ENCODE assay signal across 8 cellular contexts in the genomic region with DNA sequence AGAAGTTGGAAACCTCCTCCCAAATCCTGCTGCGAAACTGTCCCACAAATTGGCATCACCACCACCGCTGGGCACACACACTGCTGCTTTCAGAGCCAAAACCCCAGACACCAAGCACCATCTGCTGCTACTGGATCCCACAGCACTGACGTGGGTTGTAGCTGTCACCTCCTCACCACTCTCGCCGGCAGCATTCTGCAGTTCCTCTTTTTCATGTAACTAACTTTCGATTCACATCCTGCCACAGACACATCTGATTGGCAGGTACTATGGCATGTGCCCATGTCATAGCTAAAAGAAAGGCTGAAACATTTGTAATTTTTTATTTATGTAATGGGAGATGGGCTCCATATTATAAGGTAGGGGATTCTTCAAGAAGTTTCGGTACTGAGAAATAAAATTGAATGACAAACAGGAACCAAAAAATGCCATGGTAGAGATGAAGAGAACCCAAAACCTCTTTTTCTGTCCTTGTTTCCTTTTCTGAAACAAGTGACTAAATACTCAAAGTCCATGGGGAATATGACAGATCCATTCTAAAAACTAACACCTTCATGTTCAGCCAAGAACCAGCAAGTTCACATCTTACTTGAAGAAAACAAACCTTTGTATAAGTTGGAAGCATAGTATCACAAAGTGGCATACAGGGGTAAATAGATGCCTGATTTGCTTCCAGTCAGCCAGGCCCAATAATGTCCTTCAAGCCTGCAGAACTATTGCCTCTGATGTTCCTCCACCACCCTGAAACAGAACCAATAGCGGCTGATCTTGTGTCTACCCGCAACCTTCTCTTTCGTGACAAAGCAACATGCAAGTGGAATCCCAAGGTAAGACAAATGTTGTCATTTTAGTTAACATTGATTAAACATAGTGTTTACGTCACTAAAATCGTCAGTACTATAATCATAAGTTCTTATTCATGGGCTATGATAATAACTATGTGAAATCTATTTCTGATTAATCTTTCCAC. TPM values are rescaled to one million over a fixed set of nuclear protein-coding genes. Genes with fewer than 3 reads are reported as not detected.
DNase-seq lines count a peak whose midpoint lies in the region; ATAC-seq, FAIRE-seq and TF ChIP-seq lines count a peak whose summit lies in the region.

No MANE protein-coding gene starts in this region.

- intact Hi-C loops in activated naive CD4-positive, alpha-beta T cell treated with anti-CD3 and anti-CD28 coated beads for 36 hours (cut with micrococcal nuclease) = loop anchor here (1.0 to 2.0 kb wide), 7 partner anchors 29 to 132 kb away; no protein-coding TSS in a partner anchor
- intact Hi-C loops in naive thymus-derived CD4-positive, alpha-beta T cell (cut with micrococcal nuclease) = loop anchor here (1.0 to 5.0 kb wide), 12 partner anchors 29 to 513 kb away; partner anchors contain the start of genes CDC73 (in 1 of the 2) and RGS2 (in 1 of the 2)
- intact Hi-C loops in PC-3 (cut with micrococcal nuclease) = loop anchor here (1.0 to 10.0 kb wide), 4 partner anchors 55 to 425 kb away; no protein-coding TSS in a partner anchor

- peak overlapping the region; percentile 30 for H3K4me3 Mint-ChIP-seq in activated naive CD4-positive, alpha-beta T cell treated with anti-CD3 and anti-CD28 coated beads for 36 hours
- peak overlapping the region; percentile 52 to 81 (median 65) for H3K4me3 Mint-ChIP-seq in naive thymus-derived CD4-positive, alpha-beta T cell

- H3K4me3 ChIP-seq in naive thymus-derived CD4-positive, alpha-beta T cell (ENCODE audit: low read length) = peak overlapping the region; percentile 3
- H3K4me3 ChIP-seq in PC-3 (ENCODE audit: low read length) = no peak overlapping the region

- ATAC-seq in GM18520 (IDR thresholded peaks at IDR 0.05; ENCODE audit: unreplicated experiment) = peak; percentile 98
- peak; percentile 98 for ATAC-seq in HG02943 (IDR thresholded peaks at IDR 0.05; ENCODE audit: low read depth, unreplicated experiment)
- peak; percentile 96 for ATAC-seq in naive thymus-derived CD4-positive, alpha-beta T cell
- no peak for ATAC-seq in PC-3

- TF ChIP-seq CTCF in PC-3 (conservative IDR thresholded peaks at IDR 0.05; ENCODE audit: low read depth, low read length) = no peak

- H3K9me3 Mint-ChIP-seq in activated naive CD4-positive, alpha-beta T cell treated with anti-CD3 and anti-CD28 coated beads for 36 hours = no peaks in the 10 kb centered on the region
- H3K9me3 Mint-ChIP-seq in naive thymus-derived CD4-positive, alpha-beta T cell = no peaks in the 10 kb centered on the region

- H3K4me1 ChIP-seq in naive thymus-derived CD4-positive, alpha-beta T cell (ENCODE audit: control insufficient read depth in 2 of 2, insufficient read depth in 2 of 2, low read length in 2 of 2) = peaks cover 10 to 14% of the 10 kb centered on the region in 2 donors
- no peaks in the 10 kb centered on the region for H3K4me1 ChIP-seq in PC-3 (ENCODE audit: insufficient read depth, low read length)

- H3K9me3 ChIP-seq in naive thymus-derived CD4-positive, alpha-beta T cell (ENCODE audit: control insufficient read depth in 2 of 3, low read length in 3 of 3) = no peaks in the 10 kb centered on the region
- H3K9me3 ChIP-seq in PC-3 (ENCODE audit: low read length) = no peaks in the 10 kb centered on the region

- H3K4me1 Mint-ChIP-seq in activated naive CD4-positive, alpha-beta T cell treated with anti-CD3 and anti-CD28 coated beads for 36 hours (ENCODE audit: low read depth) = peaks cover 14% of the 10 kb centered on the region
- H3K4me1 Mint-ChIP-seq in naive thymus-derived CD4-positive, alpha-beta T cell = peaks cover 12 to 16% (median 15%) of the 10 kb centered on the region in 7 donors

- no peak overlapping the region for H3K27ac Mint-ChIP-seq in activated naive CD4-positive, alpha-beta T cell treated with anti-CD3 and anti-CD28 coated beads for 36 hours
- H3K27ac Mint-ChIP-seq in naive thymus-derived CD4-positive, alpha-beta T cell = peak overlapping the region; percentile 54 to 91 (median 86)

- no peak for FAIRE-seq in HTR-8/SVneo (lab: Jason Lieb, UNC)

- no peaks in the 10 kb centered on the region for H3K79me2 ChIP-seq in PC-3 (ENCODE audit: low read length)

- POLR2A ChIA-PET in naive thymus-derived CD4-positive, alpha-beta T cell (lab: Charles Lee) = interaction anchor here (1.2 kb wide), 1 partner anchor 93 kb away, joined by 4 read pairs; no protein-coding TSS in a partner anchor
- POLR2A ChIA-PET in PC-3 (lab: Charles Lee; ENCODE audit: unreplicated experiment) = no interaction called here

- peak; percentile 84 for DNase-seq in SIG-M5 (lab: John Stamatoyannopoulos, UW)
- peak; percentile 79 for DNase-seq in activated naive CD4-positive, alpha-beta T cell treated with anti-CD3 and anti-CD28 coated beads for 36 hours
- DNase-seq in naive thymus-derived CD4-positive, alpha-beta T cell = peak; percentile 30 to 80 (median 69)
- DNase-seq in substantia nigra (lab: John Stamatoyannopoulos, UW) = peak in 28 of 49 donors; percentile 4 to 64 (median 18)
- no peak for DNase-seq in HTR-8/SVneo (ENCODE audit: insufficient read length, low spot score)
- no peak for DNase-seq in PC-3

- no peak overlapping the region for H2AFZ ChIP-seq in PC-3 (ENCODE audit: low read length)

- no peaks in the 10 kb centered on the region for H3F3A ChIP-seq in PC-3 (ENCODE audit: low read length, unreplicated experiment)

- no peaks in the 10 kb centered on the region for H3K27me3 ChIP-seq in naive thymus-derived CD4-positive, alpha-beta T cell (ENCODE audit: control insufficient read depth in 2 of 2, insufficient read depth in 2 of 2, low read length in 2 of 2)
- H3K27me3 ChIP-seq in PC-3 (ENCODE audit: low read length) = no peaks in the 10 kb centered on the region

- H3K4me2 ChIP-seq in PC-3 (ENCODE audit: low read length) = no peak overlapping the region

- H3K36me3 ChIP-seq in naive thymus-derived CD4-positive, alpha-beta T cell (ENCODE audit: control insufficient read depth in 2 of 3, insufficient read depth in 3 of 3, low read length in 3 of 3) = no peaks in the 10 kb centered on the region
- no peaks in the 10 kb centered on the region for H3K36me3 ChIP-seq in PC-3 (ENCODE audit: low read depth, low read length)

- H3K36me3 Mint-ChIP-seq in activated naive CD4-positive, alpha-beta T cell treated with anti-CD3 and anti-CD28 coated beads for 36 hours (ENCODE audit: low read depth) = no peaks in the 10 kb centered on the region
- H3K36me3 Mint-ChIP-seq in naive thymus-derived CD4-positive, alpha-beta T cell = no peaks in the 10 kb centered on the region

- no peaks in the 10 kb centered on the region for H4K20me1 ChIP-seq in PC-3 (ENCODE audit: low read length)

- H3K9me2 ChIP-seq in PC-3 (replicated peaks; ENCODE audit: low read length) = no peaks in the 10 kb centered on the region

- H3K9ac ChIP-seq in PC-3 (ENCODE audit: low read length) = no peak overlapping the region

- no peaks in the 10 kb centered on the region for H3K27me3 Mint-ChIP-seq in activated naive CD4-positive, alpha-beta T cell treated with anti-CD3 and anti-CD28 coated beads for 36 hours (ENCODE audit: low read depth)
- H3K27me3 Mint-ChIP-seq in naive thymus-derived CD4-positive, alpha-beta T cell = peaks cover 0 to 2% (median 0%) of the 10 kb centered on the region in 5 donors

- no TSS peak for BruUV-seq in PC-3 (replicated peaks; lab: Mats Ljungman, UMichigan)

- CTCF ChIA-PET in activated naive CD4-positive, alpha-beta T cell treated with anti-CD3 and anti-CD28 coated beads for 36 hours (lab: Charles Lee) = interaction anchor here (0.7 to 4.3 kb wide), 12 partner anchors 9 to 135 kb away, joined by 3 to 61 read pairs (median 4); no protein-coding TSS in a partner anchor
- CTCF ChIA-PET in naive thymus-derived CD4-positive, alpha-beta T cell (lab: Charles Lee) = interaction anchor here (0.8 to 5.4 kb wide), 6 partner anchors 17 to 137 kb away, joined by 3 to 68 read pairs (median 6); no protein-coding TSS in a partner anchor
- CTCF ChIA-PET in PC-3 (lab: Charles Lee) = no interaction called here

- H3K27ac ChIP-seq in naive thymus-derived CD4-positive, alpha-beta T cell (ENCODE audit: low read depth, low read length) = peak overlapping the region; percentile 14
- H3K27ac ChIP-seq in substantia nigra (ENCODE audit: low read depth, low read length, poor library complexity, severe bottlenecking) = no peak overlapping the region
- no peak overlapping the region for H3K27ac ChIP-seq in PC-3 (ENCODE audit: low read length)

RNA-seq across cellular contexts. Expression of gene RGS13, which starts 26.6 kb away (rescaled TPM):
- not detected for total RNA-seq in activated naive CD4-positive, alpha-beta T cell treated with anti-CD3 and anti-CD28 coated beads for 36 hours
- total RNA-seq in naive thymus-derived CD4-positive, alpha-beta T cell = under 1 TPM in 1 of 5 experiments, not detected in 4; 0.56 TPM
- polyA plus RNA-seq in naive thymus-derived CD4-positive, alpha-beta T cell = not detected
- 0.22 TPM in 1 of 2 replicates, not detected in the other for total RNA-seq in PC-3 (2014; rRNA removed)

RNA-seq across cellular contexts. Expression of gene RGS1, which starts 33.8 kb away (rescaled TPM):
- 1 to 10 TPM; 4.4 to 6.0 TPM for total RNA-seq in activated naive CD4-positive, alpha-beta T cell treated with anti-CD3 and anti-CD28 coated beads for 36 hours
- total RNA-seq in naive thymus-derived CD4-positive, alpha-beta T cell = 100 to 1,000 TPM in 2 of 5 experiments, 10 to 100 TPM in 1, 1 to 10 TPM in 2; 3.4 to 607 (median 22.1) TPM
- 10 to 100 TPM in 1 of 2 donors, 1 to 10 TPM in 1; 3.4 to 14.3 TPM for polyA plus RNA-seq in naive thymus-derived CD4-positive, alpha-beta T cell
- not detected in 2 replicates for total RNA-seq in PC-3 (2014; rRNA removed)

Comparison
In these comparisons a context has a peak if more than half of its experiments do, and no peak if none do; other contexts are left out.
1. DNase-seq: peak in SIG-M5 (single experiment), activated naive CD4-positive, alpha-beta T cell treated with anti-CD3 and anti-CD28 coated beads for 36 hours (single experiment), naive thymus-derived CD4-positive, alpha-beta T cell (9 of 9) and substantia nigra (28 of 49); none in HTR-8/SVneo (single experiment) and PC-3 (single experiment).